ENCODE assay signal across 29 cellular contexts in genomic region chr12:5656836-5657235, GRCh38.
"Had no signal": no experiment of that assay in that cellular context is flagged by ENCODE, and none has a peak within 500 bp of the region (broad histone marks: within the 10 kb centered on the region; RNA-seq: fewer than 3 reads in every experiment).

No MANE protein-coding gene starts in this region.

- ATAC-seq: esophagus mucosa; gastrocnemius medialis; heart left ventricle; left cardiac atrium; left lung; mucosa of descending colon; naive thymus-derived CD8-positive, alpha-beta T cell; psoas muscle; right cardiac atrium had no signal

- H3K4me3 ChIP-seq: gastrocnemius medialis, heart left ventricle, hepatocyte, left lung, mucosa of descending colon, psoas muscle, sigmoid colon, skin epidermis, spleen, stomach, thyroid gland, vagina had no signal

- H3K27me3 ChIP-seq: gastrocnemius medialis, hepatocyte, sigmoid colon, spleen, stomach, thyroid gland, vagina had no signal

- DNase-seq: cortex of kidney; effector CD8-positive, alpha-beta T cell; endodermal cell; foreskin fibroblast; gastrocnemius medialis; heart left ventricle; kidney; left cardiac atrium; left lung; mesenchymal stem cell; mucosa of descending colon; naive thymus-derived CD8-positive, alpha-beta T cell; nephron progenitor cell; nucleus accumbens; posterior cingulate gyrus; psoas muscle; right cardiac atrium; sigmoid colon; spleen; stimulated activated CD4-positive, alpha-beta T cell treated with anti-CD3 and anti-CD28 coated beads, Interleukin-4, amount 100 ng/mL, for 4 hours; stimulated activated naive CD4-positive, alpha-beta T cell treated with Interleukin-2 at 50 U/mL for 16 hours; stomach; thyroid gland; trophoblast cell had no signal

- FAIRE-seq: kidney had no signal

- H3K27ac ChIP-seq: epithelial cell of prostate, gastrocnemius medialis, heart left ventricle, hepatocyte, left lung, psoas muscle, sigmoid colon, skin epidermis, spleen, stomach, thyroid gland, vagina had no signal

- H3K4me1 ChIP-seq: gastrocnemius medialis, left lung, psoas muscle, sigmoid colon, spleen, stomach, thyroid gland had no signal

- H3K9me3 ChIP-seq: gastrocnemius medialis, heart left ventricle, left lung, mucosa of descending colon, psoas muscle, sigmoid colon, spleen, stomach, thyroid gland, vagina had no signal

- H3K36me3 ChIP-seq: gastrocnemius medialis, heart left ventricle, left lung, sigmoid colon, spleen, stomach, thyroid gland, vagina had no signal
